13 cellular contexts compared by ENCODE assay signal in the genomic region with DNA sequence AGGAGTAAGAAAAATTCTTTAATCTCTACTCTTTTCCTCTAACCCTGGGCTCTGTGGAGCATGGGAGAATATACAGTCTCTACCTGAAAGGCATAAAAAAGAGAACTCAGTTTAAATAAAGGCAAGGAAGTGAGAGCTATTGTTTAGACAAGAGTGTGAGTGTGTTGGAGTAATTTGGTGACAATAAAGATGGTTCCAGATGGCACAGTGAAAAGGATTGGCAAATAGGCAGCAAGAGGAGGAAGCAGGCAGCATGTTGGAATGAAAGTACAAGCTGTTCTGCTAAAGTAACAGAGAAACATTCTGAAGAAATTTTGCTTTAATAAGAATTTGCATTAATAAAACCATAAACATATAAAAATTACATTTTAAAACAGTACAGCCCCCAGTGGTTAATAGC.
"Had no signal": no experiment of that assay in that cellular context is flagged by ENCODE, and none has a peak within 500 bp of the region (broad histone marks: within the 10 kb centered on the region; RNA-seq: fewer than 3 reads in every experiment).

No MANE protein-coding gene starts in this region.

- H3K27ac ChIP-seq: breast epithelium, parathyroid adenoma, testis had no signal

- H3K4me3 ChIP-seq: breast epithelium, testis had no signal

- H3K4me3 Mint-ChIP-seq: activated CD4-positive, alpha-beta memory T cell treated with anti-CD3 and anti-CD28 coated beads for 36 hours; activated naive CD8-positive, alpha-beta T cell; stimulated activated naive CD8-positive, alpha-beta T cell treated with anti-CD3 and anti-CD28 coated beads, Interleukin-15, amount 100 ng/mL, for 72 hours had no signal

- H3K9ac ChIP-seq: parathyroid adenoma had no signal

- H3K27me3 ChIP-seq: breast epithelium, testis had no signal

- H3K36me3 ChIP-seq: breast epithelium had no signal

- H3K4me1 Mint-ChIP-seq: stimulated activated naive CD8-positive, alpha-beta T cell treated with anti-CD3 and anti-CD28 coated beads, Interleukin-15, amount 100 ng/mL, for 72 hours had no signal

- H2AFZ ChIP-seq: parathyroid adenoma had no signal

- H3K36me3 Mint-ChIP-seq: activated CD4-positive, alpha-beta memory T cell treated with anti-CD3 and anti-CD28 coated beads for 36 hours; activated naive CD8-positive, alpha-beta T cell had no signal

- H3K79me2 ChIP-seq: parathyroid adenoma had no signal

- H3K4me1 ChIP-seq: breast epithelium, parathyroid adenoma, testis had no signal

- DNase-seq: activated CD4-positive, alpha-beta memory T cell treated with anti-CD3 and anti-CD28 coated beads for 36 hours; activated CD4-positive, alpha-beta T cell treated with anti-CD3 and anti-CD28 coated beads for 1 hour; activated gamma-delta T cell; activated T-cell treated with anti-CD3 and anti-CD28 coated beads, Interleukin-2, amount 50 U/mL, for 48 hours; aorta; kidney; left ventricle myocardium superior; stimulated activated CD4-positive, alpha-beta T cell treated with anti-CD3 and anti-CD28 coated beads, Interleukin-4, amount 100 ng/mL, for 4 hours; stimulated activated naive CD8-positive, alpha-beta T cell treated with anti-CD3 and anti-CD28 coated beads, Interleukin-15, amount 100 ng/mL, for 72 hours; testis had no signal

- ATAC-seq: left ventricle myocardium superior; stimulated activated naive CD8-positive, alpha-beta T cell treated with anti-CD3 and anti-CD28 coated beads, Interleukin-15, amount 100 ng/mL, for 72 hours had no signal

- H3K27ac Mint-ChIP-seq: activated CD4-positive, alpha-beta memory T cell treated with anti-CD3 and anti-CD28 coated beads for 36 hours; activated naive CD8-positive, alpha-beta T cell; stimulated activated naive CD8-positive, alpha-beta T cell treated with anti-CD3 and anti-CD28 coated beads, Interleukin-15, amount 100 ng/mL, for 72 hours had no signal

- H3K27me3 Mint-ChIP-seq: activated CD4-positive, alpha-beta memory T cell treated with anti-CD3 and anti-CD28 coated beads for 36 hours; activated naive CD8-positive, alpha-beta T cell; stimulated activated naive CD8-positive, alpha-beta T cell treated with anti-CD3 and anti-CD28 coated beads, Interleukin-15, amount 100 ng/mL, for 72 hours had no signal

- H3K9me3 ChIP-seq: breast epithelium, testis had no signal

- H3K9me3 Mint-ChIP-seq: activated CD4-positive, alpha-beta memory T cell treated with anti-CD3 and anti-CD28 coated beads for 36 hours; stimulated activated naive CD8-positive, alpha-beta T cell treated with anti-CD3 and anti-CD28 coated beads, Interleukin-15, amount 100 ng/mL, for 72 hours had no signal
